ENCODE assay signal across 13 cellular contexts in genomic region chr6:131597448-131597847, GRCh38. TPM values are rescaled to one million over a fixed set of nuclear protein-coding genes. Genes with fewer than 3 reads are reported as not detected.
DNase-seq lines count a peak whose midpoint lies in the region; ATAC-seq and TF ChIP-seq lines count a peak whose summit lies in the region.
"Had no signal": no experiment of that assay in that cellular context is flagged by ENCODE, and none has a peak within 500 bp of the region (broad histone marks: within the 10 kb centered on the region; RNA-seq: fewer than 3 reads in every experiment).

No MANE protein-coding gene starts in this region.

- TF ChIP-seq CTCF in GM12874 (IDR thresholded peaks at IDR 0.05; ENCODE audit: insufficient read depth, low read depth, low read length) (peak; percentile 15; the same call in 1 of the 2 replicates), fibroblast of villous mesenchyme (IDR thresholded peaks at IDR 0.05; ENCODE audit: insufficient read depth, low read depth, low read length) (peak; percentile 40)

- DNase-seq in ACHN (peak; percentile 7), RKO (ENCODE audit: low spot score) (peak; percentile 21), fibroblast of villous mesenchyme (ENCODE audit: low read depth) (peak; percentile 2), NCI-H1930 (lab: John Stamatoyannopoulos, UW) (no peak), NCI-H1694 treated with DMSO at 0.1 percent for 48 hours (lab: John Stamatoyannopoulos, UW) (no peak)
- DNase-seq: activated T-cell treated with anti-CD3 and anti-CD28 coated beads, Interleukin-2, amount 50 U/mL, for 72 hours; DMS79 treated with DMSO at 0.1 percent for 48 hours; esophagus squamous epithelium had no signal

- no peak overlapping the region for H3K4me3 ChIP-seq in fibroblast of villous mesenchyme (ENCODE audit: low read depth, low read length)
- H3K4me3 ChIP-seq: esophagus squamous epithelium, SK-N-MC had no signal

- in situ Hi-C loops in ACHN (cut with HindIII; ENCODE audit: low pct_ligation_motif_present, low pct_unique_long_range_greater_than_20kb, low sequenced_read_pairs), result no loop called here

- ATAC-seq in GM21528 (IDR thresholded peaks at IDR 0.05; ENCODE audit: low FRiP score, unreplicated experiment), result no peak
- ATAC-seq in HG03565 (IDR thresholded peaks at IDR 0.05; ENCODE audit: unreplicated experiment), result no peak
- ATAC-seq: activated T-cell treated with anti-CD3 and anti-CD28 coated beads, Interleukin-2, amount 50 U/mL, for 72 hours had no signal

RNA-seq across cellular contexts. Expression of gene ARG1, which starts 24.4 kb away (rescaled TPM):
- not detected in 2 replicates for total RNA-seq in fibroblast of villous mesenchyme
- total RNA-seq: activated T-cell treated with anti-CD3 and anti-CD28 coated beads, Interleukin-2, amount 50 U/mL, for 72 hours; HT1080 had no signal

RNA-seq across cellular contexts. Expression of gene MED23, which starts 30.6 kb away (rescaled TPM):
- 35.1 and 54.4 TPM in 2 replicates for total RNA-seq in fibroblast of villous mesenchyme

RNA-seq across cellular contexts. Expression of gene ENPP3, which starts 39.7 kb away (rescaled TPM):
- under 0.01 TPM in 1 of 2 replicates, not detected in the other for total RNA-seq in fibroblast of villous mesenchyme

Comparison
In these comparisons a context has a peak if more than half of its experiments do, and no peak if none do; other contexts are left out.
1. DNase-seq: peak in ACHN (single experiment), RKO (single experiment) and fibroblast of villous mesenchyme (single experiment); none in NCI-H1930 (0 of 2) and NCI-H1694 treated with DMSO at 0.1 percent for 48 hours (single experiment).